10 cellular contexts compared by ENCODE assay signal in genomic region chr4:84497220-84497834, GRCh38. TPM values are rescaled to one million over a fixed set of nuclear protein-coding genes. Genes with fewer than 3 reads are reported as not detected.
DNase-seq lines count a peak whose midpoint lies in the region; ATAC-seq lines count a peak whose summit lies in the region.
"Had no signal": no experiment of that assay in that cellular context is flagged by ENCODE, and none has a peak within 500 bp of the region (broad histone marks: within the 10 kb centered on the region; RNA-seq: fewer than 3 reads in every experiment).

No MANE protein-coding gene starts in this region.

- peaks cover 29% of the 10 kb centered on the region for H3K36me3 ChIP-seq in SJSA1
- no peaks in the 10 kb centered on the region for H3K36me3 ChIP-seq in rectal smooth muscle tissue (ENCODE audit: control insufficient read depth, insufficient read depth, low read length)
- H3K36me3 ChIP-seq: adrenal gland, left lung had no signal

- no peak overlapping the region for H3K9ac ChIP-seq in rectal smooth muscle tissue (ENCODE audit: low read length)

- 0 out of 2 replicates have a peak overlapping the region, but pooled peaks have one; percentile 3 for H3K27ac ChIP-seq in SJSA1
- no peak overlapping the region for H3K27ac ChIP-seq in rectal smooth muscle tissue (ENCODE audit: low read depth, low read length)
- H3K27ac ChIP-seq: adrenal gland, left lung had no signal

- ATAC-seq in HG03457 (IDR thresholded peaks at IDR 0.05; ENCODE audit: unreplicated experiment), result no peak

- no peaks in the 10 kb centered on the region for H3K27me3 ChIP-seq in SJSA1 (replicated peaks)
- peaks cover 74% of the 10 kb centered on the region for H3K27me3 ChIP-seq in rectal smooth muscle tissue (ENCODE audit: control insufficient read depth, insufficient read depth, low read length)

- DNase-seq in DMS53 (lab: John Stamatoyannopoulos, UW) (peak; percentile 13), DMS53 treated with DMSO at 0.1 percent for 48 hours (lab: John Stamatoyannopoulos, UW; ENCODE audit: unreplicated experiment) (no peak), SJSA1 (ENCODE audit: low read depth in 1 of 2, low spot score in 2 of 2) (peak; percentile 43 to 47), fibroblast of gingiva (ENCODE audit: low read depth) (peak; percentile 70), 8988T (no peak), NCI-H774 (lab: John Stamatoyannopoulos, UW) (no peak)

- H3K4me1 ChIP-seq in SJSA1 (replicated peaks) (peaks cover 14% of the 10 kb centered on the region), rectal smooth muscle tissue (ENCODE audit: control insufficient read depth, insufficient read depth, low read length) (peaks cover 6% of the 10 kb centered on the region)

- H3K4me3 ChIP-seq in SJSA1 (peak overlapping the region; percentile 82), rectal smooth muscle tissue (ENCODE audit: low read length) (peak overlapping the region; percentile 22)

- H3K9me3 ChIP-seq in SJSA1 (replicated peaks), result 0 out of 2 replicates have a peak, but pooled peaks cover 3% of the 10 kb centered on the region
- H3K9me3 ChIP-seq: adrenal gland, left lung had no signal

RNA-seq across cellular contexts. Expression of gene NKX6-1, which starts 1.8 kb away (rescaled TPM):
- total RNA-seq in SJSA1 (2014; rRNA removed; shearing (Covaris generic)), result 2.5 and 3.3 TPM in 2 replicates
- total RNA-seq: left lung had no signal

Comparison
In these comparisons a context has a peak if more than half of its experiments do, and no peak if none do; other contexts are left out.
1. DNase-seq: peak in DMS53 (single experiment), SJSA1 (2 of 2) and fibroblast of gingiva (single experiment); none in DMS53 treated with DMSO at 0.1 percent for 48 hours (single experiment), 8988T (single experiment) and NCI-H774 (single experiment).